Comparison of ENCODE assay signal across 16 cellular contexts in the genomic region with DNA sequence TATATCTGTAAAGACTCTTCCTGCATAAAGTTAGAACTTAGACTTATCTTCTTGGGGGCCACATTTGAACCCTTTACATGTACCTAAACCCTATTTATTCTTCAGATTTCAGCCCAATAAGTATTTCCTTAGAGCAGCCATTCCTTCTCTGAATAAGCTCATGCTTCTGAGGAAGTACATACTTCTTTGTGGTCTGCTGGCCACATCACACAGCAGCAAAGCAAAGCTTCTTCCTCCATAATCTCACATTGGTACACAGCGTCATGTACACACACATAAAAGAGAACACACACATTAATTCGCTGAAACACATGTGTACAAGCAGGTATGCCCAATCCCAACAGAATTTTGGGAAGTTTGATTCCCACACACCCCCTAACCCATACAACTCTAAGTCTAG.
"Had no signal": no experiment of that assay in that cellular context is flagged by ENCODE, and none has a peak within 500 bp of the region (broad histone marks: within the 10 kb centered on the region; RNA-seq: fewer than 3 reads in every experiment).

No MANE protein-coding gene starts in this region.

- H3K36me3 ChIP-seq: spleen, stomach, thoracic aorta, upper lobe of right lung had no signal

- DNase-seq: activated CD4-positive, alpha-beta T cell treated with anti-CD3 and anti-CD28 coated beads for 1 hour; activated CD4-positive, alpha-beta T cell treated with anti-CD3 and anti-CD28 coated beads, Interleukin-2, amount 50 U/mL, for 48 hours; activated CD8-positive, alpha-beta memory T cell treated with anti-CD3 and anti-CD28 coated beads, Interleukin-2, amount 10 ng/mL, durations not matched to agents 7 days and 5 days; activated effector memory CD4-positive, alpha-beta T cell treated with Interleukin-2 at 50 U/mL for 16 hours; activated T-cell treated with anti-CD3 and anti-CD28 coated beads, Interleukin-2, amount 50 U/mL, for 1 hour; amniotic stem cell; cerebellar nuclear complex; effector memory CD4-positive, alpha-beta T cell; foreskin keratinocyte; psoas muscle; spleen; stomach; T1000; upper lobe of right lung had no signal

- H3K4me3 ChIP-seq: psoas muscle, spleen, stomach, thoracic aorta, upper lobe of right lung had no signal

- H3K4me1 ChIP-seq: psoas muscle, spleen, stomach, upper lobe of right lung had no signal

- H3K9me3 ChIP-seq: psoas muscle, thoracic aorta, upper lobe of right lung had no signal

- ATAC-seq: activated CD8-positive, alpha-beta memory T cell treated with anti-CD3 and anti-CD28 coated beads, Interleukin-2, amount 10 ng/mL, durations not matched to agents 7 days and 5 days; foreskin keratinocyte; psoas muscle; sciatic nerve; upper lobe of right lung had no signal

- H3K27me3 ChIP-seq: foreskin keratinocyte, spleen, stomach, upper lobe of right lung had no signal

- H3K27ac ChIP-seq: foreskin keratinocyte, psoas muscle, spleen, stomach, thoracic aorta, upper lobe of right lung had no signal
